In the genomic region with DNA sequence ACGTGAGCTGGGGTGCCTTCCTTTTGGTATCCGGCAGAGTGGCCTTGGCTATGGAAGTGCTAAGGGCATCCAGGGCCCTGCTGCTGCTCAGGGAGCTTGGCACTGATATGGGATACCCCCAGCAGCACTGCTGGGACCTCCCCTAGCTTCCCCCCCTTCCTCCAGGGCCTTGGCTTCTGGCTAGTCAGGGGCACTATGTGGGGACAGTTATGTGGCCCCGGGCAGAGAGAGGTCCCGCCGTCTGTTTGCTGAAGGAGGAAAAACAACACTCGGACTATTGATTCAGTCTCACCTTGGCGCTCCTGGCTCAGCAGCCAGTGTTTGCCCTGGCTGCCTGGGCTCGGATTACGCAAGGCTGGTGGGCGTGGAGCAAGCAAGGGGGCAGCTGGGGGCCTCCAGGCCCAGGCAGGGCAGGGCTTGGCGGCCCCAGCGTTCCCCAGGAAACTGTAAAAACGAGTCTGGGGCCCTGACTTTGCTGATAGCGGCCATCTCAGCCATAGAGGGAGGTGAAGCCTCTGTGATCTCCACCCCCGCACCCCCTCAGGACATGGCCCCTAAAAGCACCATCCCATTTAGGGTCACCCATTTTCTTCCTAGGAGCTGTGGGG, we compare ENCODE assay signal across 1 cellular context.
TF ChIP-seq lines count a peak whose summit lies in the region.

No MANE protein-coding gene starts in this region.

TF ChIP-seq in A549, 52 proteins besides CTCF, POLR2A, EP300 and RAD21 (continued from another document):
- no peak for TF ChIP-seq CHD4 (IDR thresholded peaks at IDR 0.05; ENCODE audit: borderline replicate concordance)
- TF ChIP-seq JUNB (IDR thresholded peaks at IDR 0.05), result peak; percentile 39; the same call in 1 of the 2 replicates
- TF ChIP-seq ZC3H11A (IDR thresholded peaks at IDR 0.05), result no peak
- TF ChIP-seq, protein P1, sequence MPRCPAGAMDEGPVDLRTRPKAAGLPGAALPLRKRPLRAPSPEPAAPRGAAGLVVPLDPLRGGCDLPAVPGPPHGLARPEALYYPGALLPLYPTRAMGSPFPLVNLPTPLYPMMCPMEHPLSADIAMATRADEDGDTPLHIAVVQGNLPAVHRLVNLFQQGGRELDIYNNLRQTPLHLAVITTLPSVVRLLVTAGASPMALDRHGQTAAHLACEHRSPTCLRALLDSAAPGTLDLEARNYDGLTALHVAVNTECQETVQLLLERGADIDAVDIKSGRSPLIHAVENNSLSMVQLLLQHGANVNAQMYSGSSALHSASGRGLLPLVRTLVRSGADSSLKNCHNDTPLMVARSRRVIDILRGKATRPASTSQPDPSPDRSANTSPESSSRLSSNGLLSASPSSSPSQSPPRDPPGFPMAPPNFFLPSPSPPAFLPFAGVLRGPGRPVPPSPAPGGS (IDR thresholded peaks at IDR 0.05), result peak; percentile 61; the same call in 1 of the 3 replicates
- TF ChIP-seq, protein P2, sequence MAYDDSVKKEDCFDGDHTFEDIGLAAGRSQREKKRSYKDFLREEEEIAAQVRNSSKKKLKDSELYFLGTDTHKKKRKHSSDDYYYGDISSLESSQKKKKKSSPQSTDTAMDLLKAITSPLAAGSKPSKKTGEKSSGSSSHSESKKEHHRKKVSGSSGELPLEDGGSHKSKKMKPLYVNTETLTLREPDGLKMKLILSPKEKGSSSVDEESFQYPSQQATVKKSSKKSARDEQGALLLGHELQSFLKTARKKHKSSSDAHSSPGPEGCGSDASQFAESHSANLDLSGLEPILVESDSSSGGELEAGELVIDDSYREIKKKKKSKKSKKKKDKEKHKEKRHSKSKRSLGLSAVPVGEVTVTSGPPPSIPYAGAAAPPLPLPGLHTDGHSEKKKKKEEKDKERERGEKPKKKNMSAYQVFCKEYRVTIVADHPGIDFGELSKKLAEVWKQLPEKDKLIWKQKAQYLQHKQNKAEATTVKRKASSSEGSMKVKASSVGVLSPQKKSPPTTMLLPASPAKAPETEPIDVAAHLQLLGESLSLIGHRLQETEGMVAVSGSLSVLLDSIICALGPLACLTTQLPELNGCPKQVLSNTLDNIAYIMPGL (CRISPR knock-in tag; IDR thresholded peaks at IDR 0.05; ENCODE audit: borderline replicate concordance), result no peak
- TF ChIP-seq MAFK (IDR thresholded peaks at IDR 0.05; ENCODE audit: partially characterized antibody), result no peak
- TF ChIP-seq, protein P3, sequence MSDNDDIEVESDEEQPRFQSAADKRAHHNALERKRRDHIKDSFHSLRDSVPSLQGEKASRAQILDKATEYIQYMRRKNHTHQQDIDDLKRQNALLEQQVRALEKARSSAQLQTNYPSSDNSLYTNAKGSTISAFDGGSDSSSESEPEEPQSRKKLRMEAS (IDR thresholded peaks at IDR 0.05), result peak; percentile 71
- TF ChIP-seq TP53 (CRISPR knock-in tag; IDR thresholded peaks at IDR 0.05), result no peak
- TF ChIP-seq ZFP36 (IDR thresholded peaks at IDR 0.05; ENCODE audit: borderline replicate concordance, partially characterized antibody), result no peak
- TF ChIP-seq CEBPB (IDR thresholded peaks at IDR 0.05), result peak; percentile 86 to 98
- TF ChIP-seq PHF8 (IDR thresholded peaks at IDR 0.05; ENCODE audit: borderline replicate concordance, low read depth), result no peak
- TF ChIP-seq HEYL (CRISPR knock-in tag; IDR thresholded peaks at IDR 0.05), result no peak
